Comparison of ENCODE assay signal across 27 cellular contexts in genomic region chr1:173240609-173241008, GRCh38. TPM values are rescaled to one million over a fixed set of nuclear protein-coding genes. Genes with fewer than 3 reads are reported as not detected.
A peak's percentile ranks its signal among the peaks of the same experiment; 100 is the strongest.
DNase-seq lines count a peak whose midpoint lies in the region; ATAC-seq, FAIRE-seq and TF ChIP-seq lines count a peak whose summit lies in the region.
"Had no signal": no experiment of that assay in that cellular context is flagged by ENCODE, and none has a peak within 500 bp of the region (broad histone marks: within the 10 kb centered on the region; RNA-seq: fewer than 3 reads in every experiment).

No MANE protein-coding gene starts in this region.

- TF ChIP-seq CTCF in D721Med (IDR thresholded peaks at IDR 0.05; ENCODE audit: insufficient read depth, missing control alignments) (no peak), HEK293 (tag by site-specific recombination; IDR thresholded peaks at IDR 0.05) (no peak), bronchial epithelial cell (IDR thresholded peaks at IDR 0.05; ENCODE audit: insufficient read depth, low read length, severe bottlenecking) (no peak)

- CTCF ChIA-PET in HEK293 (lab: Yijun Ruan, JAX), result no interaction called here

- no peaks in the 10 kb centered on the region for H3K4me1 ChIP-seq in HEK293 (ENCODE audit: control insufficient read depth, insufficient read depth, low read length)
- H3K4me1 ChIP-seq: BE2C had no signal

- POLR2A ChIA-PET in HEK293 (lab: Yijun Ruan, JAX), result no interaction called here

- H3K9me3 ChIP-seq in HEK293 (ENCODE audit: control insufficient read depth, insufficient read depth, low read depth, low read length), result no peaks in the 10 kb centered on the region
- H3K9me3 ChIP-seq: BE2C had no signal

- no peaks in the 10 kb centered on the region for H3K27me3 Mint-ChIP-seq in stimulated activated memory B cell treated with anti-CD40 and anti-IgM and Interleukin-4, amounts not matched to agents 10 μg/mL and 1 μg/mL and 100 μg/mL, for 72 hours
- H3K27me3 Mint-ChIP-seq in stimulated activated naive CD8-positive, alpha-beta T cell treated with anti-CD3 and anti-CD28 coated beads, Interleukin-15, amount 100 ng/mL, for 72 hours, result no peaks in the 10 kb centered on the region
- H3K27me3 Mint-ChIP-seq: CD4-positive, alpha-beta memory T cell; CD4-positive, CD25-positive, alpha-beta regulatory T cell had no signal

- peaks cover 47% of the 10 kb centered on the region for H3K36me3 Mint-ChIP-seq in stimulated activated memory B cell treated with anti-CD40 and anti-IgM and Interleukin-4, amounts not matched to agents 10 μg/mL and 1 μg/mL and 100 μg/mL, for 72 hours

- peak overlapping the region; percentile 93 for H3K27ac Mint-ChIP-seq in stimulated activated memory B cell treated with anti-CD40 and anti-IgM and Interleukin-4, amounts not matched to agents 10 μg/mL and 1 μg/mL and 100 μg/mL, for 72 hours
- H3K27ac Mint-ChIP-seq in stimulated activated naive CD8-positive, alpha-beta T cell treated with anti-CD3 and anti-CD28 coated beads, Interleukin-15, amount 100 ng/mL, for 72 hours, result no peak overlapping the region
- H3K27ac Mint-ChIP-seq: CD14-positive monocyte; CD4-positive, alpha-beta memory T cell; CD4-positive, CD25-positive, alpha-beta regulatory T cell; CD8-positive, alpha-beta memory T cell had no signal

- DNase-seq in D721Med (ENCODE audit: insufficient read length, low spot score), result no peak
- peak; percentile 17 for DNase-seq in bronchial epithelial cell (ENCODE audit: low read depth)
- no peak for DNase-seq in NCI-H1048 (lab: John Stamatoyannopoulos, UW)
- no peak for DNase-seq in stimulated activated naive CD8-positive, alpha-beta T cell treated with anti-CD3 and anti-CD28 coated beads, Interleukin-15, amount 100 ng/mL, for 72 hours
- DNase-seq: 8988T; ACHN; BE2C; C1 segment of cervical spinal cord; CD4-positive, alpha-beta memory T cell; CD4-positive, CD25-positive, alpha-beta regulatory T cell; CD8-positive, alpha-beta memory T cell; COR-L47; DMS153; DMS53; DMS79; DND-41; EL; GDM1 had no signal

- H3K36me3 ChIP-seq in HEK293 (ENCODE audit: control insufficient read depth in 2 of 2, insufficient read depth in 1 of 2, low read length in 2 of 2), result no peaks in the 10 kb centered on the region
- no peaks in the 10 kb centered on the region for H3K36me3 ChIP-seq in bronchial epithelial cell (ENCODE audit: control insufficient read depth, insufficient read depth, low read length)
- H3K36me3 ChIP-seq: BE2C, BLaER1 had no signal

- FAIRE-seq in D721Med (lab: Jason Lieb, UNC) (peak; percentile 48), bronchial epithelial cell (lab: Jason Lieb, UNC) (no peak)
- FAIRE-seq: A204.1, GM12878, GM12892, GM18507 had no signal

- peaks cover 40% of the 10 kb centered on the region for H3K4me1 Mint-ChIP-seq in stimulated activated memory B cell treated with anti-CD40 and anti-IgM and Interleukin-4, amounts not matched to agents 10 μg/mL and 1 μg/mL and 100 μg/mL, for 72 hours
- H3K4me1 Mint-ChIP-seq in stimulated activated naive CD8-positive, alpha-beta T cell treated with anti-CD3 and anti-CD28 coated beads, Interleukin-15, amount 100 ng/mL, for 72 hours, result no peaks in the 10 kb centered on the region
- H3K4me1 Mint-ChIP-seq: CD4-positive, alpha-beta memory T cell; CD4-positive, CD25-positive, alpha-beta regulatory T cell; CD8-positive, alpha-beta memory T cell had no signal

- H3K4me3 ChIP-seq in HEK293 (ENCODE audit: low read depth, low read length) (no peak overlapping the region), bronchial epithelial cell (ENCODE audit: low read depth, low read length) (no peak overlapping the region)
- H3K4me3 ChIP-seq: BLaER1, GM12878 had no signal

- H3K27me3 ChIP-seq in bronchial epithelial cell (ENCODE audit: control insufficient read depth, insufficient read depth, low read length), result peaks cover 2% of the 10 kb centered on the region
- H3K27me3 ChIP-seq: BE2C, BLaER1 had no signal

- no peak overlapping the region for H3K4me3 Mint-ChIP-seq in stimulated activated memory B cell treated with anti-CD40 and anti-IgM and Interleukin-4, amounts not matched to agents 10 μg/mL and 1 μg/mL and 100 μg/mL, for 72 hours
- no peak overlapping the region for H3K4me3 Mint-ChIP-seq in stimulated activated naive CD8-positive, alpha-beta T cell treated with anti-CD3 and anti-CD28 coated beads, Interleukin-15, amount 100 ng/mL, for 72 hours
- H3K4me3 Mint-ChIP-seq: CD14-positive monocyte; CD4-positive, alpha-beta memory T cell; CD4-positive, CD25-positive, alpha-beta regulatory T cell; CD8-positive, alpha-beta memory T cell had no signal

- peaks cover 7% of the 10 kb centered on the region for H3K9me3 Mint-ChIP-seq in stimulated activated memory B cell treated with anti-CD40 and anti-IgM and Interleukin-4, amounts not matched to agents 10 μg/mL and 1 μg/mL and 100 μg/mL, for 72 hours
- peaks cover 38 to 40% of the 10 kb centered on the region in 2 donors for H3K9me3 Mint-ChIP-seq in stimulated activated naive CD8-positive, alpha-beta T cell treated with anti-CD3 and anti-CD28 coated beads, Interleukin-15, amount 100 ng/mL, for 72 hours

- no peak for ATAC-seq in stimulated activated memory B cell treated with anti-CD40 and anti-IgM and Interleukin-4, amounts not matched to agents 10 μg/mL and 1 μg/mL and 100 μg/mL, for 72 hours
- no peak for ATAC-seq in HG02623 (IDR thresholded peaks at IDR 0.05; ENCODE audit: unreplicated experiment)
- ATAC-seq in stimulated activated naive CD8-positive, alpha-beta T cell treated with anti-CD3 and anti-CD28 coated beads, Interleukin-15, amount 100 ng/mL, for 72 hours, result no peak

- no peak overlapping the region for H3K27ac ChIP-seq in HEK293 (ENCODE audit: extremely low read depth, low read depth, low read length)
- H3K27ac ChIP-seq: BLaER1 had no signal

TF ChIP-seq in HEK293, 187 proteins besides CTCF, POLR2A, EP300 and RAD21:
- TF ChIP-seq ZNF184 (tag by site-specific recombination; IDR thresholded peaks at IDR 0.05), result peak; percentile 90
- TF ChIP-seq ZNF324 (tag by site-specific recombination; IDR thresholded peaks at IDR 0.05), result no peak
- no peak for TF ChIP-seq IKZF3 (tag by site-specific recombination; IDR thresholded peaks at IDR 0.05)

RNA-seq across cellular contexts. Expression of gene TNFSF4, which starts 33.5 kb away (rescaled TPM):
- under 0.01 and 0.13 TPM in 2 replicates for total RNA-seq in bronchial epithelial cell
